In the genomic region with DNA sequence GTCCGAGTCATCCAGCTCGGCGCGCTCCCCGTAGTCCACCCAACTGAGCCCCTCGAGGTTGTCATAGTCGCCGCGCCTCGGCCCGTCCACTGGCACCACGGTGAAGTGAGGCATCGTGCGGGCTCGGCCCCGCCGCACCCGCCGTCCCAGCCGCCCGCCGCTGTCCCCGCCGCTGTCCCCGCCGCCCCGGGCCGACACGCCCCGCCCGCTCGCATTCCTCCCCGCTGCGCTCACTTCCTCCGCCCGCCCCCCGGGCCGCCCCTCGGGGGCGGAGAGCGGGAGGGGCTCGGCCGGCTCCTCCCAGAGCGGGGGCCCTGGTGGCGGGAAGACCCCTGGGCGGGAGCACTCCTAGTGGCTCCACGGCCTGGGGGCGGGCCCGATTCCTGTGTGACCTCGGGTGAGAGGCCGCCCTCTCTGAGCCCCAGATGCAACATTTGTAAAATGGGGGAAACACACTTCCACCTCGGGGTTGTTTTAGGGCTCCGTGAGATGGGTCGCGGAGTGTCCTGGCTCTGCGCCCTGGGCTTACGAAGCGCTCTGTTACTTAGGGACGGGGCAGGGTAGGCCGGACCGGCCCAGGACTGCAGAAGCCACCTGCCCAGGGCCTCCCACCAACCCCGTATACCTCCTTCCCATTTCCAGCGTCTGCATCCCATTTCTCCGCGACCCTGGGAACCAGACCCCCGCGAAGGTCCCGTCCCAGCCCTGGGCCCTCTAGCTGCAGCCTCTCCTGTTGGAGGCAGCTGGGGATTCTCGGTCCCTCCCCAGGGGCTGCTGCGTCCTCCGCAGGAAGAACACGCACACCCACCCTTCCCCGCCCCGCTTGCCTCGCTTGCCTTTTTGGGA, we compare ENCODE assay signal across 8 cellular contexts. TPM values are rescaled to one million over a fixed set of nuclear protein-coding genes. Genes with fewer than 3 reads are reported as not detected.
DNase-seq lines count a peak whose midpoint lies in the region; ATAC-seq and TF ChIP-seq lines count a peak whose summit lies in the region.

A gene (minus strand): TSS at position 198 of the 846 bp plus-strand sequence. CDS start 84 bp downstream, at position 114.

- H3K4me3 Mint-ChIP-seq in endothelial cell (ENCODE audit: unreplicated experiment): peak within 1 kb of the TSS; percentile 99

- DNase-seq in NOMO-1 treated with DMSO at 0.1 percent for 48 hours (lab: John Stamatoyannopoulos, UW; ENCODE audit: unreplicated experiment) (peak; percentile 75), endothelial cell (ENCODE audit: low spot score) (peak; percentile 83), midbrain (lab: John Stamatoyannopoulos, UW) (peak; percentile 69)
- DNase-seq in activated CD8-positive, alpha-beta memory T cell treated with anti-CD3 and anti-CD28 coated beads, Interleukin-2, amount 50 U/mL, for 4 hours: peak; percentile 84
- DNase-seq in stimulated activated CD8-positive, alpha-beta memory T cell treated with anti-CD3 and anti-CD28 coated beads, Interleukin-2, amount 100 ng/mL, for 1 hour (ENCODE audit: low read depth in 2 of 2): peak; percentile 63 to 74

- H3K4me1 Mint-ChIP-seq in endothelial cell (ENCODE audit: unreplicated experiment): peaks cover 20% of the 10 kb centered on the region

- H3K36me3 Mint-ChIP-seq in endothelial cell (ENCODE audit: low read depth, unreplicated experiment): peaks cover 11% of the 10 kb centered on the region

- TF ChIP-seq CTCF in 22Rv1 (IDR thresholded peaks at IDR 0.05): no peak
- TF ChIP-seq CTCF in endothelial cell (IDR thresholded peaks at IDR 0.05; ENCODE audit: unreplicated experiment): no peak

- peaks cover 25% of the 10 kb centered on the region for H3K27me3 Mint-ChIP-seq in endothelial cell (ENCODE audit: unreplicated experiment)

- H3K9me3 Mint-ChIP-seq in endothelial cell (ENCODE audit: unreplicated experiment): no peaks in the 10 kb centered on the region

- peak within 1 kb of the TSS; percentile 64 for H3K27ac ChIP-seq in 22Rv1

- H3K27ac Mint-ChIP-seq in endothelial cell (ENCODE audit: unreplicated experiment): peak within 1 kb of the TSS; percentile 78

- ATAC-seq in GM18858 (IDR thresholded peaks at IDR 0.05; ENCODE audit: unreplicated experiment) (peak; percentile 67), HG03095 (IDR thresholded peaks at IDR 0.05; ENCODE audit: unreplicated experiment) (peak; percentile 71)

RNA-seq across cellular contexts. Expression of the gene that starts here (rescaled TPM):
- total RNA-seq in endothelial cell (ENCODE audit: unreplicated experiment): 44.2 TPM

Comparison
In these comparisons a context has a peak if more than half of its experiments do, and no peak if none do; other contexts are left out.
1. Peak in every context shown above with its lines: DNase-seq, ATAC-seq and H3K27ac ChIP-seq.